In the genomic region with DNA sequence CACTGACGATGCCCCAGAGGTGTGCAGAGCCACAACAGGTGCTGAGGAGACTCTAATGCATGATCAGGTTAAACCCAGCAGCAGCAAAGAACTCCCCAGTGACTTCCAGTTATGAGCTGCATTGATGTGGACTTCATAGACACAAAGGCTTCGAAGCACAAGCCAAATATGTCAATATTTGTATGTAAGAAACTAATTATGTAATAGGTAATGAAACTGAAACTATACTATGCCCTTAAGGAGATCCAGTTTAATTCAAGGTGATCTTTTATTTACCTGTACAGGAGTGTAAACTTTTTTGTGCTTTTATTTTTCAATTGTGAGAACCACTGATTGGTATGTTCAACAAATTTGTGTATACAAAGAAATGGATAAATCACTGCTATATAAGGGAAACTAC, we compare ENCODE assay signal across 23 cellular contexts.
"Had no signal": no experiment of that assay in that cellular context is flagged by ENCODE, and none has a peak within 500 bp of the region (broad histone marks: within the 10 kb centered on the region; RNA-seq: fewer than 3 reads in every experiment).

No MANE protein-coding gene starts in this region.

- H3K4me3 ChIP-seq: prostate gland, suprapubic skin, tibial nerve, uterus had no signal

- H3K36me3 ChIP-seq: prostate gland, uterus had no signal

- H3K27ac Mint-ChIP-seq: activated T-helper 2 cell treated with anti-CD3 and anti-CD28 coated beads, Interferon-gamma antibody, Interleukin-2, Interleukin-4, amounts not matched to agents 10 μg/mL and 5 μg/mL and 100 μg/mL, durations not matched to agents 14 hours and 24 hours and 36 hours; brain; natural killer cell treated with Interleukin-12 subunit alpha and Interleukin-12 subunit beta and Interleukin-15 and Interleukin-18, amount 100 ng/mL, for 72 hours; stimulated activated naive CD8-positive, alpha-beta T cell treated with anti-CD3 and anti-CD28 coated beads, Interleukin-15, amount 100 ng/mL, for 72 hours had no signal

- H3K9me3 Mint-ChIP-seq: activated T-cell treated with anti-CD3 and anti-CD28 coated beads, Interleukin-2, amount 50 U/mL, for 4 hours; activated T-helper 2 cell treated with anti-CD3 and anti-CD28 coated beads, Interferon-gamma antibody, Interleukin-2, Interleukin-4, amounts not matched to agents 10 μg/mL and 5 μg/mL and 100 μg/mL, durations not matched to agents 14 hours and 24 hours and 36 hours; brain; immature natural killer cell; natural killer cell treated with Interleukin-12 subunit alpha and Interleukin-12 subunit beta and Interleukin-15 and Interleukin-18, amount 100 ng/mL, for 72 hours; stimulated activated naive CD8-positive, alpha-beta T cell treated with anti-CD3 and anti-CD28 coated beads, Interleukin-15, amount 100 ng/mL, for 72 hours had no signal

- H3K27ac ChIP-seq: foreskin keratinocyte, prostate gland, suprapubic skin, tibial nerve, uterus, VCaP had no signal

- H3K27me3 Mint-ChIP-seq: brain; natural killer cell treated with Interleukin-12 subunit alpha and Interleukin-12 subunit beta and Interleukin-15 and Interleukin-18, amount 100 ng/mL, for 72 hours; stimulated activated naive CD8-positive, alpha-beta T cell treated with anti-CD3 and anti-CD28 coated beads, Interleukin-15, amount 100 ng/mL, for 72 hours had no signal

- H3K27me3 ChIP-seq: foreskin keratinocyte, suprapubic skin, tibial nerve, uterus had no signal

- ATAC-seq: activated CD4-positive, CD25-positive, alpha-beta regulatory T cell treated with anti-CD3 and anti-CD28 coated beads, Interleukin-2, amount 50 U/mL, for 24 hours; activated T-cell treated with anti-CD3 and anti-CD28 coated beads, Interleukin-2, amount 50 U/mL, for 4 hours; foreskin keratinocyte; left ventricle myocardium superior; natural killer cell treated with Interleukin-12 subunit alpha and Interleukin-12 subunit beta and Interleukin-15 and Interleukin-18, amount 100 ng/mL, for 72 hours; stimulated activated naive CD8-positive, alpha-beta T cell treated with anti-CD3 and anti-CD28 coated beads, Interleukin-15, amount 100 ng/mL, for 72 hours had no signal

- H3K4me1 ChIP-seq: foreskin keratinocyte, prostate gland, uterus had no signal

- H3K9me3 ChIP-seq: prostate gland, suprapubic skin, tibial nerve, uterus had no signal

- DNase-seq: activated CD8-positive, alpha-beta memory T cell treated with anti-CD3 and anti-CD28 coated beads, Interleukin-2, amount 50 U/mL, for 48 hours; activated naive CD4-positive, alpha-beta T cell treated with anti-CD3 and anti-CD28 coated beads, Interleukin-2, amount 50 U/mL, for 16 hours; activated T-cell treated with anti-CD3 and anti-CD28 coated beads, Interleukin-2, amount 50 U/mL, for 4 hours; aorta; caudate nucleus; dermis blood vessel endothelial cell; effector CD8-positive, alpha-beta T cell; foreskin keratinocyte; immature natural killer cell; left ventricle myocardium superior; midbrain; stimulated activated CD4-positive, alpha-beta T cell treated with anti-CD3 and anti-CD28 coated beads, Interleukin-4, amount 100 ng/mL, for 4 hours; stimulated activated naive CD8-positive, alpha-beta T cell treated with anti-CD3 and anti-CD28 coated beads, Interleukin-15, amount 100 ng/mL, for 72 hours; T-helper 2 cell; uterus had no signal

- H3K4me1 Mint-ChIP-seq: brain; immature natural killer cell; stimulated activated naive CD8-positive, alpha-beta T cell treated with anti-CD3 and anti-CD28 coated beads, Interleukin-15, amount 100 ng/mL, for 72 hours had no signal

- H3K4me3 Mint-ChIP-seq: activated T-cell treated with anti-CD3 and anti-CD28 coated beads, Interleukin-2, amount 50 U/mL, for 4 hours; brain; immature natural killer cell; natural killer cell treated with Interleukin-12 subunit alpha and Interleukin-12 subunit beta and Interleukin-15 and Interleukin-18, amount 100 ng/mL, for 72 hours; stimulated activated naive CD8-positive, alpha-beta T cell treated with anti-CD3 and anti-CD28 coated beads, Interleukin-15, amount 100 ng/mL, for 72 hours had no signal
